ENCODE assay signal across 17 cellular contexts in the genomic region with DNA sequence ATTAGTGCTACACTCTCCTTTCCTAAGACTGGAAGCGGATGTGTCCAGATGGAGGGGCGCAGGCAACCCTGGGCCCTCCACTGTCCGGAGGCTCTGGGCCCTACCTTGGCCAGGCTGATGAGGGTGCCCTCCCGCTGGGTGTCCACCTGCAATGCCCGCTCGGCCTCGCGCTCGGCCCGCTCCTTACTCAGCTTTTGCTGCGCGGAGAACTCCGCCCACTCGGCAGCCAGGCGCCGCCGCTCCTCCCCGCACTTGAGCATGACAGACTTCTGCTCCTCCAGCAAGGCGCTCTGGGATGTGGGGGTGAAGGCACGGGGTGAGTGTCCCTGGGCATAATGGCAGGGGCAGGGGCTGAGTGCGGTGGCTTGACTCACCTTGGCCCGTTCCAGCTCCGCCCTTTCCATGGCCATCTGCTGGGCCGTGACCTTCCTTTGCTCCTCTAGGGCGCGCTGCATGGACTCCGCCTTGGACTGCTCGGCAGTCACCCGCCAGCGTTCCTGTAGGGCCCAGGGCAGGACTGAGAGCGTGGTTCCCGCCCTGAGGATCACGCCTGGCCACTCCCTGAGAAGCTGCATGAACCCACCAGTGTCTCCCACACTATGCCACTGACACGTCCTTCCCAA.
"Had no signal": no experiment of that assay in that cellular context is flagged by ENCODE, and none has a peak within 500 bp of the region (broad histone marks: within the 10 kb centered on the region; RNA-seq: fewer than 3 reads in every experiment).

No MANE protein-coding gene starts in this region.

- H3K27me3 Mint-ChIP-seq: activated CD4-positive, alpha-beta memory T cell treated with anti-CD3 and anti-CD28 coated beads, Interleukin-2, amount 10 ng/mL, durations not matched to agents 7 days and 5 days; activated naive CD8-positive, alpha-beta T cell treated with anti-CD3 and anti-CD28 coated beads, Interleukin-2, amount 10 ng/mL, durations not matched to agents 7 days and 5 days; natural killer cell treated with Interleukin-12 subunit alpha and Interleukin-12 subunit beta and Interleukin-15 and Interleukin-18, amount 100 ng/mL, for 72 hours; type B pancreatic cell had no signal

- H3K27ac Mint-ChIP-seq: activated CD4-positive, alpha-beta memory T cell treated with anti-CD3 and anti-CD28 coated beads, Interleukin-2, amount 10 ng/mL, durations not matched to agents 7 days and 5 days; activated naive CD8-positive, alpha-beta T cell treated with anti-CD3 and anti-CD28 coated beads, Interleukin-2, amount 10 ng/mL, durations not matched to agents 7 days and 5 days; natural killer cell treated with Interleukin-12 subunit alpha and Interleukin-12 subunit beta and Interleukin-15 and Interleukin-18, amount 100 ng/mL, for 72 hours; type B pancreatic cell had no signal

- H3K9me3 Mint-ChIP-seq: activated CD4-positive, alpha-beta memory T cell treated with anti-CD3 and anti-CD28 coated beads, Interleukin-2, amount 10 ng/mL, durations not matched to agents 7 days and 5 days; activated naive CD8-positive, alpha-beta T cell treated with anti-CD3 and anti-CD28 coated beads, Interleukin-2, amount 10 ng/mL, durations not matched to agents 7 days and 5 days; natural killer cell treated with Interleukin-12 subunit alpha and Interleukin-12 subunit beta and Interleukin-15 and Interleukin-18, amount 100 ng/mL, for 72 hours; type B pancreatic cell had no signal

- H3K36me3 Mint-ChIP-seq: natural killer cell treated with Interleukin-12 subunit alpha and Interleukin-12 subunit beta and Interleukin-15 and Interleukin-18, amount 100 ng/mL, for 72 hours had no signal

- H3K27ac ChIP-seq: gastrocnemius medialis, hepatocyte, suprapubic skin had no signal

- H2AFZ ChIP-seq: hepatocyte had no signal

- H3K4me3 Mint-ChIP-seq: activated CD4-positive, alpha-beta memory T cell treated with anti-CD3 and anti-CD28 coated beads, Interleukin-2, amount 10 ng/mL, durations not matched to agents 7 days and 5 days; activated naive CD8-positive, alpha-beta T cell treated with anti-CD3 and anti-CD28 coated beads, Interleukin-2, amount 10 ng/mL, durations not matched to agents 7 days and 5 days; immature natural killer cell; natural killer cell treated with Interleukin-12 subunit alpha and Interleukin-12 subunit beta and Interleukin-15 and Interleukin-18, amount 100 ng/mL, for 72 hours; type B pancreatic cell had no signal

- DNase-seq: activated CD4-positive, alpha-beta memory T cell treated with anti-CD3 and anti-CD28 coated beads, Interleukin-2, amount 10 ng/mL, durations not matched to agents 7 days and 5 days; activated gamma-delta T cell; activated naive CD8-positive, alpha-beta T cell treated with anti-CD3 and anti-CD28 coated beads, Interleukin-2, amount 10 ng/mL, durations not matched to agents 7 days and 5 days; activated T-cell treated with anti-CD3 and anti-CD28 coated beads, Interleukin-2, amount 50 U/mL, for 48 hours; gastrocnemius medialis; immature natural killer cell; left cardiac atrium; mammary epithelial cell; occipital lobe; stimulated activated CD4-positive, alpha-beta T cell treated with anti-CD3 and anti-CD28 coated beads, Interleukin-12 subunit alpha, Interleukin-12 subunit beta, amount 100 ng/mL, for 4 hours; stimulated activated CD8-positive, alpha-beta memory T cell treated with anti-CD3 and anti-CD28 coated beads, Interleukin-4, amount 100 ng/mL, for 48 hours; stimulated activated naive CD8-positive, alpha-beta T cell treated with anti-CD3 and anti-CD28 coated beads, Interleukin-15, Interleukin-2, amounts not matched to agents 100 U/mL and 50 U/mL, for 24 hours; T-helper 9 cell had no signal

- H3K9me3 ChIP-seq: gastrocnemius medialis, suprapubic skin had no signal

- H3K4me2 ChIP-seq: hepatocyte had no signal

- H3K4me1 ChIP-seq: gastrocnemius medialis had no signal

- H3K4me3 ChIP-seq: gastrocnemius medialis, hepatocyte, suprapubic skin had no signal

- H3K27me3 ChIP-seq: gastrocnemius medialis, hepatocyte, suprapubic skin had no signal
